In genomic region chr15:63048115-63048985, GRCh38 we compare ENCODE assay signal across 1 cellular context.
TF ChIP-seq lines count a peak whose summit lies in the region.

No MANE protein-coding gene starts in this region.

TF ChIP-seq in K562, 482 proteins besides CTCF, POLR2A, EP300 and RAD21 (continued from another document and continues in another):
- TF ChIP-seq HBP1 (CRISPR knock-in tag; IDR thresholded peaks at IDR 0.05) (no peak), VEZF1 (CRISPR knock-in tag; IDR thresholded peaks at IDR 0.05) (peak; percentile 80), LCOR (CRISPR knock-in tag; IDR thresholded peaks at IDR 0.05) (0 out of 2 replicates have a peak, but pooled peaks have one; percentile 23), RBFOX2 (IDR thresholded peaks at IDR 0.05; ENCODE audit: low read depth, low read length) (peak; percentile 82), C11orf30 (IDR thresholded peaks at IDR 0.05; ENCODE audit: low read depth) (no peak), SFPQ (IDR thresholded peaks at IDR 0.05; ENCODE audit: low read depth, low read length) (no peak), TBL1XR1 (IDR thresholded peaks at IDR 0.05; ENCODE audit: low read length in 2 of 2) (no peak), KLF1 (tag; IDR thresholded peaks at IDR 0.05) (peak; percentile 90; the same call in 1 of the 2 replicates), IRF9 (tag; IDR thresholded peaks at IDR 0.05) (no peak), ATF3 (IDR thresholded peaks at IDR 0.05) (no peak), ATF3 (CRISPR knock-in tag; conservative IDR thresholded peaks at IDR 0.05) (no peak), ZNF133 (CRISPR knock-in tag; IDR thresholded peaks at IDR 0.05) (no peak), ZNF140 (CRISPR knock-in tag; IDR thresholded peaks at IDR 0.05) (no peak), XRCC5 (IDR thresholded peaks at IDR 0.05; ENCODE audit: low read depth, low read length) (0 out of 2 replicates have a peak, but pooled peaks have one; percentile 59), SP1 (CRISPR knock-in tag; IDR thresholded peaks at IDR 0.05) (peak; percentile 66; the same call in 1 of the 2 replicates), ZNF766 (CRISPR knock-in tag; conservative IDR thresholded peaks at IDR 0.05) (peak; percentile 74; the same call in 1 of the 2 replicates), NCOR1 (IDR thresholded peaks at IDR 0.05) (peak; percentile 30), ZNF444 (CRISPR knock-in tag; IDR thresholded peaks at IDR 0.05) (no peak), ZNF280B (CRISPR knock-in tag; IDR thresholded peaks at IDR 0.05) (no peak), RAD51 (IDR thresholded peaks at IDR 0.05; ENCODE audit: borderline replicate concordance, low read depth) (no peak), CTCFL (IDR thresholded peaks at IDR 0.05; ENCODE audit: borderline replicate concordance, insufficient read depth, low read depth, low read length, poor library complexity, severe bottlenecking) (peak; percentile 95), CHD2 (IDR thresholded peaks at IDR 0.05; ENCODE audit: low read depth, low read length) (no peak), TCFL5 (CRISPR knock-in tag; conservative IDR thresholded peaks at IDR 0.05) (no peak), ZNF407 (IDR thresholded peaks at IDR 0.05; ENCODE audit: low read depth) (no peak), RFX7 (CRISPR knock-in tag; IDR thresholded peaks at IDR 0.05) (no peak), SAFB2 (IDR thresholded peaks at IDR 0.05; ENCODE audit: borderline replicate concordance, low read depth, low read length, severe bottlenecking) (no peak), ETV6 (IDR thresholded peaks at IDR 0.05; ENCODE audit: borderline replicate concordance in 1 of 2, low read depth in 2 of 2, low read length in 1 of 2) (no peak), ETV6 (CRISPR knock-in tag; IDR thresholded peaks at IDR 0.05; ENCODE audit: borderline replicate concordance) (no peak), ZBTB8A (IDR thresholded peaks at IDR 0.05; ENCODE audit: partially characterized antibody) (no peak), CCNT2 (IDR thresholded peaks at IDR 0.05; ENCODE audit: borderline replicate concordance, extremely low read depth, insufficient read length, low read depth, low read length) (peak; percentile 77), SMARCB1 (IDR thresholded peaks at IDR 0.05; ENCODE audit: insufficient read length, low read depth) (no peak), RBM15 (IDR thresholded peaks at IDR 0.05; ENCODE audit: insufficient read depth, low read length) (no peak), PATZ1 (CRISPR knock-in tag; IDR thresholded peaks at IDR 0.05; ENCODE audit: borderline replicate concordance) (no peak), JUN (IDR thresholded peaks at IDR 0.05; ENCODE audit: borderline replicate concordance, low read depth, low read length) (peak; percentile 5; the same call in 1 of the 2 replicates), JUN (CRISPR knock-in tag; IDR thresholded peaks at IDR 0.05; ENCODE audit: borderline replicate concordance) (no peak), HNRNPLL (IDR thresholded peaks at IDR 0.05; ENCODE audit: low read depth, low read length, poor library complexity, severe bottlenecking) (no peak), ZNF551 (CRISPR knock-in tag; IDR thresholded peaks at IDR 0.05) (no peak), ZNF232 (CRISPR knock-in tag; IDR thresholded peaks at IDR 0.05) (no peak)
